In the genomic region with DNA sequence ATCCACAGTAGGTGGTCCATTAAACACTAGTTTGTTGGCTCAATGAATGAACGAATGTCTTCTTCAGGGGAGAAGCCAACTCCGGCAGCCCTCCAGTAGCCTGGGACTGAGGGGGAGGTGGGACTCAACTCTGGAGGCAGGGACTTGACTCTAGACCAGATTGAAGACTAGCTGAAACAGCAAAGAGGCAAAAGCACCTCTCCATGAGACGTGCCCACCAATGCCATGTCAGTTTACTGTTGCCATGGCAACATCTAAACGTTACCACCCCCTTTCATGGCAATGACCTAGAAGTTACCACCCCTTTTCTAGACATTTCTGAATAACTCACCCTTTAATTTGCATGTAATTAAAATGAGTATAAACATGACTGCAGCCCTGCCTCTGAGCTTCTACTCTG, we compare ENCODE assay signal across 6 cellular contexts.
"Had no signal": no experiment of that assay in that cellular context is flagged by ENCODE, and none has a peak within 500 bp of the region (broad histone marks: within the 10 kb centered on the region; RNA-seq: fewer than 3 reads in every experiment).

No MANE protein-coding gene starts in this region.

- H3K9me3 ChIP-seq: esophagus squamous epithelium had no signal

- H3K27ac ChIP-seq: esophagus squamous epithelium had no signal

- H3K4me1 ChIP-seq: esophagus squamous epithelium had no signal

- H3K4me3 ChIP-seq: esophagus squamous epithelium had no signal

- H3K36me3 ChIP-seq: esophagus squamous epithelium had no signal

- DNase-seq: effector memory CD4-positive, alpha-beta T cell; esophagus squamous epithelium; naive thymus-derived CD4-positive, alpha-beta T cell; posterior cingulate gyrus; stimulated activated CD4-positive, alpha-beta T cell treated with anti-CD3 and anti-CD28 coated beads, Interleukin-12 subunit alpha, Interleukin-12 subunit beta, amount 100 ng/mL, for 4 hours; stimulated activated naive CD4-positive, alpha-beta T cell had no signal
